ENCODE assay signal across 10 cellular contexts in genomic region chr4:113445286-113445685, GRCh38.
DNase-seq lines count a peak whose midpoint lies in the region; ATAC-seq, FAIRE-seq and TF ChIP-seq lines count a peak whose summit lies in the region.
"Had no signal": no experiment of that assay in that cellular context is flagged by ENCODE, and none has a peak within 500 bp of the region (broad histone marks: within the 10 kb centered on the region; RNA-seq: fewer than 3 reads in every experiment).

No MANE protein-coding gene starts in this region.

- H3K27ac Mint-ChIP-seq in immature natural killer cell = no peak overlapping the region

- no peaks in the 10 kb centered on the region for H3K36me3 ChIP-seq in psoas muscle (ENCODE audit: insufficient read depth in 1 of 2, low read depth in 1 of 2)
- H3K36me3 ChIP-seq: right lobe of liver had no signal

- no peak for FAIRE-seq in RCC 7860 (lab: Jason Lieb, UNC)
- FAIRE-seq: G401.6 had no signal

- H3K4me3 ChIP-seq in psoas muscle = no peak overlapping the region
- H3K4me3 ChIP-seq: right lobe of liver had no signal

- WGBS in psoas muscle, 3 donors = 3 to 27% (median 9%) methylated on average over 5 of the region's 5 CpGs

- no peak for TF ChIP-seq CTCF in psoas muscle (IDR thresholded peaks at IDR 0.05)

- no peak overlapping the region for H3K4me3 Mint-ChIP-seq in immature natural killer cell

- H3K27ac ChIP-seq in psoas muscle = peak overlapping the region; percentile 70
- H3K27ac ChIP-seq: right lobe of liver had no signal

- no peaks in the 10 kb centered on the region for H3K27me3 ChIP-seq in psoas muscle (ENCODE audit: insufficient read depth in 3 of 3, low read length in 2 of 3)
- H3K27me3 ChIP-seq: right lobe of liver had no signal

- DNase-seq in EH (ENCODE audit: low read depth) = peak; percentile 97
- peak; percentile 10 for DNase-seq in RCC 7860 (ENCODE audit: low spot score)
- peak; percentile 99 for DNase-seq in fibroblast of gingiva (ENCODE audit: low read depth)
- DNase-seq in psoas muscle = peak; percentile 51 to 68
- no peak for DNase-seq in activated CD8-positive, alpha-beta memory T cell treated with anti-CD3 and anti-CD28 coated beads for 24 hours
- no peak for DNase-seq in immature natural killer cell
- no peak for DNase-seq in NCI-H1930 (lab: John Stamatoyannopoulos, UW)
- no peak for DNase-seq in stimulated activated CD8-positive, alpha-beta memory T cell treated with anti-CD3 and anti-CD28 coated beads, Interleukin-4, amount 100 ng/mL, for 48 hours
- DNase-seq: right lobe of liver had no signal

- peaks cover 2 to 6% of the 10 kb centered on the region in 2 donors for H3K4me1 Mint-ChIP-seq in immature natural killer cell

- intact Hi-C loops in psoas muscle (cut with DNase I) = no loop called here

- peaks cover 28% of the 10 kb centered on the region for H3K4me1 ChIP-seq in psoas muscle

- ATAC-seq in psoas muscle = peak; percentile 80 to 88 (median 85)

- H3K9me3 ChIP-seq in psoas muscle = peaks cover 6% of the 10 kb centered on the region
- H3K9me3 ChIP-seq: right lobe of liver had no signal

- peaks cover 0 to 4% (median 1%) of the 10 kb centered on the region in 3 donors for H3K27me3 Mint-ChIP-seq in immature natural killer cell (ENCODE audit: low read depth in 3 of 3)

- no peaks in the 10 kb centered on the region for H3K9me3 Mint-ChIP-seq in immature natural killer cell

- no peaks in the 10 kb centered on the region for H3K36me3 Mint-ChIP-seq in immature natural killer cell

Comparison
In these comparisons a context has a peak if more than half of its experiments do, and no peak if none do; other contexts are left out.
1. DNase-seq: peak in EH (single experiment), RCC 7860 (single experiment), fibroblast of gingiva (single experiment) and psoas muscle (2 of 2); none in activated CD8-positive, alpha-beta memory T cell treated with anti-CD3 and anti-CD28 coated beads for 24 hours (single experiment), immature natural killer cell (0 of 3), NCI-H1930 (0 of 2) and stimulated activated CD8-positive, alpha-beta memory T cell treated with anti-CD3 and anti-CD28 coated beads, Interleukin-4, amount 100 ng/mL, for 48 hours (single experiment).